Comparison of ENCODE assay signal across 28 cellular contexts in the genomic region with DNA sequence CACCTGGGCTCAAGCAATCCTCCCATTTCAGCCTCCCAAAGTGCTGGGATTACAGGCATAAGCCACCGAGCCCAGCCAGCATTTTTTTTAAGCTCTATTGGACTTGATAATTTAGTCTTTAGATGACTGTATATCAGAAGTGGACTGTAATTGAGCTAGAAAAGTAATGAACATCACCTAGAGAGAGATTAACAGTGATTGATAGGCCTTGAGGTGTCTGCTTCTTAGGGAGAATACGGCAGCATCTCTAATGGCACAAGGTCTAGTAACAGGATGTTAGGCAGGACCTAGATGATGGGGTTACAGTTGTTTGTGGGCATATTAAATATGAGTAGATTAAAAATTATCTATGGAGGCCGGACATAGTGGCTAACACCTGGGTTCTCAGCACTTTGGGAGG.
"Had no signal": no experiment of that assay in that cellular context is flagged by ENCODE, and none has a peak within 500 bp of the region (broad histone marks: within the 10 kb centered on the region; RNA-seq: fewer than 3 reads in every experiment).

No MANE protein-coding gene starts in this region.

- H3K4me1 ChIP-seq: colonic mucosa, esophagus muscularis mucosa, esophagus squamous epithelium, foreskin keratinocyte, gastrocnemius medialis, gastroesophageal sphincter, heart left ventricle, heart right ventricle had no signal

- H3K9me3 ChIP-seq: colonic mucosa, esophagus muscularis mucosa, esophagus squamous epithelium, gastrocnemius medialis, gastroesophageal sphincter, heart left ventricle, heart right ventricle had no signal

- FAIRE-seq: colon, endometrium, endothelial cell of umbilical vein, frontal cortex had no signal

- H3K36me3 ChIP-seq: colonic mucosa, esophagus muscularis mucosa, esophagus squamous epithelium, gastrocnemius medialis, gastroesophageal sphincter, heart left ventricle, heart right ventricle had no signal

- H3K27me3 ChIP-seq: colonic mucosa, dorsolateral prefrontal cortex, esophagus muscularis mucosa, esophagus squamous epithelium, foreskin keratinocyte, gastrocnemius medialis, gastroesophageal sphincter, heart left ventricle, heart right ventricle had no signal

- H3K4me3 ChIP-seq: colonic mucosa, coronary artery, dorsolateral prefrontal cortex, esophagus muscularis mucosa, esophagus squamous epithelium, gastrocnemius medialis, gastroesophageal sphincter, heart left ventricle, heart right ventricle had no signal

- DNase-seq: colonic mucosa; cortex of kidney; dermis blood vessel endothelial cell; dorsolateral prefrontal cortex; effector CD4-positive, alpha-beta T cell; effector CD8-positive, alpha-beta T cell; effector memory CD4-positive, alpha-beta T cell; effector memory CD8-positive, alpha-beta T cell; endodermal cell; erythroblast; esophagus squamous epithelium; foreskin fibroblast; foreskin keratinocyte; foreskin melanocyte; gastrocnemius medialis; glutamatergic neuron; head of caudate nucleus; heart left ventricle; heart right ventricle had no signal

- H3K27ac ChIP-seq: colonic mucosa, coronary artery, dorsolateral prefrontal cortex, epithelial cell of prostate, esophagus muscularis mucosa, esophagus squamous epithelium, foreskin keratinocyte, gastrocnemius medialis, gastroesophageal sphincter, heart left ventricle, heart right ventricle had no signal

- ATAC-seq: effector memory CD8-positive, alpha-beta T cell; esophagus mucosa; foreskin keratinocyte; gastrocnemius medialis; gastroesophageal sphincter; heart left ventricle; heart right ventricle had no signal
